In genomic region chr14:24113379-24113800, GRCh38 we compare ENCODE assay signal across 9 cellular contexts. TPM values are rescaled to one million over a fixed set of nuclear protein-coding genes. Genes with fewer than 3 reads are reported as not detected.
DNase-seq lines count a peak whose midpoint lies in the region; ATAC-seq, FAIRE-seq and TF ChIP-seq lines count a peak whose summit lies in the region.
"Had no signal": no experiment of that assay in that cellular context is flagged by ENCODE, and none has a peak within 500 bp of the region (broad histone marks: within the 10 kb centered on the region; RNA-seq: fewer than 3 reads in every experiment).

No MANE protein-coding gene starts in this region.

- H3K79me2 ChIP-seq in DOHH2 (ENCODE audit: control insufficient read depth, low read length), result peaks cover 24% of the 10 kb centered on the region

- H3K4me2 ChIP-seq in DOHH2 (ENCODE audit: low read length), result peak overlapping the region; percentile 93

- H3K4me1 ChIP-seq in DOHH2 (ENCODE audit: control insufficient read depth, low read length) (peaks cover 28% of the 10 kb centered on the region), Peyer's patch (peaks cover 9 to 31% (median 11%) of the 10 kb centered on the region in 4 donors), pancreas (peaks cover 3 to 42% (median 16%) of the 10 kb centered on the region in 3 donors)

- H3K36me3 ChIP-seq in DOHH2 (ENCODE audit: control insufficient read depth, low read length) (peaks cover 32% of the 10 kb centered on the region), Peyer's patch (peaks cover 0 to 17% (median 0%) of the 10 kb centered on the region in 3 donors), pancreas (peaks cover 2 to 13% (median 8%) of the 10 kb centered on the region in 3 donors)

- peak overlapping the region; percentile 93 for H3K4me3 ChIP-seq in DOHH2 (ENCODE audit: low read length)
- peak overlapping the region; percentile 50 to 89 (median 72) for H3K4me3 ChIP-seq in Peyer's patch
- H3K4me3 ChIP-seq in epithelial cell of proximal tubule (ENCODE audit: low read depth, low read length), result peak overlapping the region; percentile 68
- H3K4me3 ChIP-seq in pancreas, result peak overlapping the region; percentile 44 to 61 (median 50)

- FAIRE-seq in pancreas (lab: Jason Lieb, UNC) (no peak), GM12892 (lab: Jason Lieb, UNC) (no peak)
- FAIRE-seq: islet of Langerhans had no signal

- peaks cover 17% of the 10 kb centered on the region for H3F3A ChIP-seq in DOHH2 (ENCODE audit: control insufficient read depth, insufficient read depth)

- H3K9me2 ChIP-seq in DOHH2 (replicated peaks; ENCODE audit: control insufficient read depth, low read length), result no peaks in the 10 kb centered on the region

- ATAC-seq in pancreas (no peak), GM18502 (IDR thresholded peaks at IDR 0.05; ENCODE audit: poor library complexity, unreplicated experiment) (no peak)

- H3K27ac ChIP-seq in DOHH2 (ENCODE audit: low read depth, low read length) (peak overlapping the region; percentile 90), Peyer's patch (peak overlapping the region; percentile 94 to 99 (median 97)), pancreas (peak overlapping the region; percentile 92 to 100 (median 98))

- intact Hi-C loops in pancreas (cut with DNase I), result no loop called here

- no peak for TF ChIP-seq CTCF in DOHH2 (IDR thresholded peaks at IDR 0.05; ENCODE audit: low read depth, low read length, poor library complexity, severe bottlenecking)
- no peak for TF ChIP-seq CTCF in Peyer's patch (IDR thresholded peaks at IDR 0.05)
- no peak for TF ChIP-seq CTCF in epithelial cell of proximal tubule (conservative IDR thresholded peaks at IDR 0.05; ENCODE audit: low read depth, low read length)
- no peak for TF ChIP-seq CTCF in pancreas (IDR thresholded peaks at IDR 0.05)

- DNase-seq in Peyer's patch (no peak), epithelial cell of proximal tubule (ENCODE audit: low read depth) (no peak), pancreas (no peak), occipital lobe (lab: John Stamatoyannopoulos, UW) (no peak), GM12892 (ENCODE audit: insufficient read length) (no peak), medulla oblongata (ENCODE audit: extremely low spot score) (no peak)

- H3K27me3 ChIP-seq in DOHH2 (ENCODE audit: control insufficient read depth, low read length) (no peaks in the 10 kb centered on the region), Peyer's patch (no peaks in the 10 kb centered on the region), pancreas (no peaks in the 10 kb centered on the region)

- H3K9me3 ChIP-seq in DOHH2 (ENCODE audit: control insufficient read depth, insufficient read depth, low read length) (no peaks in the 10 kb centered on the region), Peyer's patch (no peaks in the 10 kb centered on the region), pancreas (no peaks in the 10 kb centered on the region)

- TF ChIP-seq POLR2A in Peyer's patch (IDR thresholded peaks at IDR 0.05), result no peak
- no peak for TF ChIP-seq POLR2A in GM12892 (IDR thresholded peaks at IDR 0.05; ENCODE audit: low read depth, low read length)

- 5 to 7% methylated on average over 15 of the region's 15 CpGs for WGBS in pancreas, 2 donors

- H4K20me1 ChIP-seq in DOHH2 (ENCODE audit: control insufficient read depth, insufficient read depth, low read depth, low read length), result peaks cover 4% of the 10 kb centered on the region; the same call in 1 of the 2 replicates

RNA-seq across cellular contexts. Expression of gene DCAF11, which starts 1.2 kb away (rescaled TPM):
- 100 to 1,000 TPM; 113 to 214 (median 176) TPM for total RNA-seq in Peyer's patch
- 42.6 and 51.2 TPM in 2 replicates for total RNA-seq in epithelial cell of proximal tubule
- total RNA-seq in pancreas, result 10 to 100 TPM; 50.1 to 78.9 (median 60.3) TPM
- 10 to 100 TPM; 34.2 to 41.6 TPM for polyA plus RNA-seq in pancreas
- total RNA-seq in occipital lobe, result 60.0 TPM
- 41.5 TPM for polyA plus RNA-seq in GM12892 (2012; ENCODE audit: missing spikeins)

RNA-seq across cellular contexts. Expression of gene NRL, which starts 1.4 kb away (rescaled TPM):
- total RNA-seq in Peyer's patch (10 to 100 TPM in 2 of 4 donors, 1 to 10 TPM in 1, not detected in 1; 4.6 to 14.2 (median 13.5) TPM), epithelial cell of proximal tubule (0.87 and 1.2 TPM in 2 replicates), pancreas (1 to 10 TPM in 3 of 6 donors, under 1 TPM in 3; 0.37 to 2.4 (median 1.1) TPM), occipital lobe (0.94 TPM)
- polyA plus RNA-seq in pancreas, result 1 to 10 TPM; 2.3 TPM
- 0.45 TPM for polyA plus RNA-seq in GM12892 (2012; ENCODE audit: missing spikeins)

RNA-seq across cellular contexts. Expression of gene FITM1, which starts 17.1 kb away (rescaled TPM):
- 10 to 100 TPM in 1 of 4 donors, 1 to 10 TPM in 2, not detected in 1; 2.6 to 11.3 (median 3.9) TPM for total RNA-seq in Peyer's patch
- total RNA-seq in epithelial cell of proximal tubule, result not detected in 2 replicates
- total RNA-seq in pancreas, result 10 to 100 TPM in 1 of 6 donors, 1 to 10 TPM in 5; 2.7 to 12.0 (median 4.0) TPM
- polyA plus RNA-seq in pancreas, result 10 to 100 TPM in 1 of 2 donors, 1 to 10 TPM in 1; 3.4 to 11.1 TPM
- total RNA-seq in occipital lobe, result not detected
- not detected for polyA plus RNA-seq in GM12892 (2012; ENCODE audit: missing spikeins)

RNA-seq across cellular contexts. Expression of gene PCK2, which starts 19.3 kb away (rescaled TPM):
- total RNA-seq in Peyer's patch, result 100 to 1,000 TPM in 3 of 4 donors, 10 to 100 TPM in 1; 53.6 to 820 (median 644) TPM
- 40.0 and 47.7 TPM in 2 replicates for total RNA-seq in epithelial cell of proximal tubule
- total RNA-seq in pancreas, result 100 to 1,000 TPM in 1 of 6 donors, 10 to 100 TPM in 5; 18.6 to 146 (median 23.1) TPM
- polyA plus RNA-seq in pancreas, result 10 to 100 TPM; 12.8 to 20.3 TPM
- total RNA-seq in occipital lobe, result 1.1 TPM
- polyA plus RNA-seq in GM12892 (2012; ENCODE audit: missing spikeins), result 33.9 TPM

RNA-seq across cellular contexts. Expression of gene PSME1, which starts 22.6 kb away (rescaled TPM):
- 100 to 1,000 TPM; 114 to 289 (median 200) TPM for total RNA-seq in Peyer's patch
- total RNA-seq in epithelial cell of proximal tubule, result 266 and 385 TPM in 2 replicates
- total RNA-seq in pancreas, result 100 to 1,000 TPM in 2 of 6 donors, 10 to 100 TPM in 4; 46.4 to 107 (median 68.8) TPM
- polyA plus RNA-seq in pancreas, result 100 to 1,000 TPM in 1 of 2 donors, 10 to 100 TPM in 1; 88.9 to 132 TPM
- 24.5 TPM for total RNA-seq in occipital lobe
- 467 TPM for polyA plus RNA-seq in GM12892 (2012; ENCODE audit: missing spikeins)
